In the genomic region with DNA sequence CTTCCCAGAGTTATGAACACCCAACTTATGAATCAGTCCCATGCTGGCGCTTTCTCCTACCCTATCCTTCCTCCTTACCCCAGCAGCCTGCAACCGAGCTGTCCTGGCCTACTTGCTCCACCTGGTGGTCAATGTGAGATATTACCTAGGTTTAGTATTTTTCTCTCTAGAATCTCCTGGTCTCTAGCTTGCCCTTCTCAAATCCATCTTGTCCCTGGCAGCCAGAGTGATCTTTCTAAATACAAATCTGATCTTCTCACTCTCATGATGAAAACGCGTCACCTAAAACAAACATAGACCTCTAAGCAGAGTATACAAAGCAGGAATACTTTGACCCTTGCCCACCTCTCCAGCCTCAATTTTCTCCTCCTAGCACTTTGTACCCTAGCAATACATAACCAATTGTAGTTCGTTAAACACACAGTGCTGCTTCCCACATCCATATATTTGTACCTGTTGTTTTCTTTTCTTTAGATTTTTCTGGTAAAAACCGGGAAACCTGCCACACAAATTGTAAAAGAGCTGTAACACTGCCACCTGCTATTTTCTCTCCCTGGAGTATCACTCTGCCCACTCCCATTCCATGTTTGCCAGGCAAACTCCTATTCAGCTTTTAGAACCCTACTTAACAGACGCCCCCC, we compare ENCODE assay signal across 8 cellular contexts. TPM values are rescaled to one million over a fixed set of nuclear protein-coding genes. Genes with fewer than 3 reads are reported as not detected.
A peak's percentile ranks its signal among the peaks of the same experiment; 100 is the strongest.
DNase-seq lines count a peak whose midpoint lies in the region; ATAC-seq and TF ChIP-seq lines count a peak whose summit lies in the region.

No MANE protein-coding gene starts in this region.

- TF ChIP-seq POLR2A in right lobe of liver (IDR thresholded peaks at IDR 0.05), result no peak

- no peak for ATAC-seq in central memory CD8-positive, alpha-beta T cell (replicated peaks; ENCODE audit: extremely low read depth, poor library complexity, severe bottlenecking)
- ATAC-seq in right lobe of liver, result peak; percentile 93 to 97 (median 95)
- peak; percentile 85 for ATAC-seq in stimulated activated naive CD8-positive, alpha-beta T cell treated with anti-CD3 and anti-CD28 coated beads, Interleukin-15, amount 100 ng/mL, for 72 hours

- H3K27me3 Mint-ChIP-seq in central memory CD8-positive, alpha-beta T cell, result peaks cover 53% of the 10 kb centered on the region
- peaks cover 7% of the 10 kb centered on the region for H3K27me3 Mint-ChIP-seq in stimulated activated naive CD8-positive, alpha-beta T cell treated with anti-CD3 and anti-CD28 coated beads, Interleukin-15, amount 100 ng/mL, for 72 hours

- peaks cover 0 to 10% (median 0%) of the 10 kb centered on the region in 4 donors for H3K4me1 ChIP-seq in right lobe of liver

- no peaks in the 10 kb centered on the region for H3K27me3 ChIP-seq in right lobe of liver

- no peak overlapping the region for H3K4me3 Mint-ChIP-seq in central memory CD8-positive, alpha-beta T cell
- H3K4me3 Mint-ChIP-seq in stimulated activated naive CD8-positive, alpha-beta T cell treated with anti-CD3 and anti-CD28 coated beads, Interleukin-15, amount 100 ng/mL, for 72 hours, result no peak overlapping the region

- H3K9me3 Mint-ChIP-seq in central memory CD8-positive, alpha-beta T cell, result peaks cover 12% of the 10 kb centered on the region
- peaks cover 4 to 5% of the 10 kb centered on the region in 2 donors for H3K9me3 Mint-ChIP-seq in stimulated activated naive CD8-positive, alpha-beta T cell treated with anti-CD3 and anti-CD28 coated beads, Interleukin-15, amount 100 ng/mL, for 72 hours

- TF ChIP-seq CTCF in AG09309 (IDR thresholded peaks at IDR 0.05; ENCODE audit: control insufficient read depth, insufficient read depth, low read depth, low read length, missing control alignments), result peak; percentile 76
- TF ChIP-seq CTCF in WI38 (IDR thresholded peaks at IDR 0.05; ENCODE audit: low read depth, low read length), result peak; percentile 68
- peak; percentile 74 to 86 (median 79) for TF ChIP-seq CTCF in right lobe of liver (IDR thresholded peaks at IDR 0.05)

- peak overlapping the region in 2 of 3 donors; percentile 24 to 40 for H3K27ac ChIP-seq in right lobe of liver

- H3K4me1 Mint-ChIP-seq in central memory CD8-positive, alpha-beta T cell, result no peaks in the 10 kb centered on the region
- peaks cover 38% of the 10 kb centered on the region for H3K4me1 Mint-ChIP-seq in stimulated activated naive CD8-positive, alpha-beta T cell treated with anti-CD3 and anti-CD28 coated beads, Interleukin-15, amount 100 ng/mL, for 72 hours

- H3K4me3 ChIP-seq in AG09309 (ENCODE audit: control insufficient read depth, low read depth, low read length), result no peak overlapping the region
- no peak overlapping the region for H3K4me3 ChIP-seq in WI38 (ENCODE audit: low read depth, low read length)
- H3K4me3 ChIP-seq in right lobe of liver, result no peak overlapping the region

- DNase-seq in AG09309 (ENCODE audit: low read depth), result no peak
- DNase-seq in GM19238 (ENCODE audit: insufficient read length, low spot score), result peak; percentile 29
- DNase-seq in NCI-H1048 (lab: John Stamatoyannopoulos, UW), result peak; percentile 15
- peak; percentile 18 to 25 for DNase-seq in central memory CD8-positive, alpha-beta T cell (ENCODE audit: low spot score in 2 of 2)
- DNase-seq in right lobe of liver, result peak; percentile 49 to 73 (median 66)
- DNase-seq in stimulated activated naive CD8-positive, alpha-beta T cell treated with anti-CD3 and anti-CD28 coated beads, Interleukin-15, amount 100 ng/mL, for 72 hours, result peak; percentile 46 to 55
- DNase-seq in NCI-H774 (lab: John Stamatoyannopoulos, UW), result no peak

- intact Hi-C loops in right lobe of liver (cut with DNase I), result loop anchor here in 1 of 2 donors (5.0 kb wide), 1 partner anchor 45 kb away; no protein-coding TSS in a partner anchor

- 11% methylated on average over 7 of the region's 7 CpGs for WGBS in right lobe of liver (ENCODE audit: insufficient coverage, low coverage, low lambda C conversion rate, missing lambda C conversion rate)

- no peaks in the 10 kb centered on the region for H3K9me3 ChIP-seq in right lobe of liver

- no peaks in the 10 kb centered on the region for H3K36me3 ChIP-seq in right lobe of liver

- H3K27ac Mint-ChIP-seq in central memory CD8-positive, alpha-beta T cell (ENCODE audit: low read depth), result no peak overlapping the region
- peak overlapping the region in 1 of 2 donors; percentile 18 for H3K27ac Mint-ChIP-seq in stimulated activated naive CD8-positive, alpha-beta T cell treated with anti-CD3 and anti-CD28 coated beads, Interleukin-15, amount 100 ng/mL, for 72 hours

- peaks cover 3% of the 10 kb centered on the region for H3K36me3 Mint-ChIP-seq in central memory CD8-positive, alpha-beta T cell (ENCODE audit: insufficient read depth)

RNA-seq across cellular contexts. Expression of gene TCP11L2, which starts 20.0 kb away (rescaled TPM):
- 10 to 100 TPM in 3 of 6 experiments, 1 to 10 TPM in 3; 7.3 to 14.2 (median 10.5) TPM for total RNA-seq in right lobe of liver

RNA-seq across cellular contexts. Expression of gene CKAP4, which starts 34.8 kb away (rescaled TPM):
- 10 to 100 TPM; 16.8 to 43.7 (median 28.3) TPM for total RNA-seq in right lobe of liver

Comparison
In these comparisons a context has a peak if more than half of its experiments do, and no peak if none do; other contexts are left out.
1. DNase-seq: peak in GM19238 (single experiment), NCI-H1048 (single experiment), central memory CD8-positive, alpha-beta T cell (2 of 2), right lobe of liver (3 of 3) and stimulated activated naive CD8-positive, alpha-beta T cell treated with anti-CD3 and anti-CD28 coated beads, Interleukin-15, amount 100 ng/mL, for 72 hours (2 of 2); none in AG09309 (single experiment) and NCI-H774 (single experiment).
2. Peak in every context shown above with its lines, with median percentiles within 50 percentile points of each other: CTCF ChIP-seq.